1 cellular context compared by ENCODE assay signal in the genomic region with DNA sequence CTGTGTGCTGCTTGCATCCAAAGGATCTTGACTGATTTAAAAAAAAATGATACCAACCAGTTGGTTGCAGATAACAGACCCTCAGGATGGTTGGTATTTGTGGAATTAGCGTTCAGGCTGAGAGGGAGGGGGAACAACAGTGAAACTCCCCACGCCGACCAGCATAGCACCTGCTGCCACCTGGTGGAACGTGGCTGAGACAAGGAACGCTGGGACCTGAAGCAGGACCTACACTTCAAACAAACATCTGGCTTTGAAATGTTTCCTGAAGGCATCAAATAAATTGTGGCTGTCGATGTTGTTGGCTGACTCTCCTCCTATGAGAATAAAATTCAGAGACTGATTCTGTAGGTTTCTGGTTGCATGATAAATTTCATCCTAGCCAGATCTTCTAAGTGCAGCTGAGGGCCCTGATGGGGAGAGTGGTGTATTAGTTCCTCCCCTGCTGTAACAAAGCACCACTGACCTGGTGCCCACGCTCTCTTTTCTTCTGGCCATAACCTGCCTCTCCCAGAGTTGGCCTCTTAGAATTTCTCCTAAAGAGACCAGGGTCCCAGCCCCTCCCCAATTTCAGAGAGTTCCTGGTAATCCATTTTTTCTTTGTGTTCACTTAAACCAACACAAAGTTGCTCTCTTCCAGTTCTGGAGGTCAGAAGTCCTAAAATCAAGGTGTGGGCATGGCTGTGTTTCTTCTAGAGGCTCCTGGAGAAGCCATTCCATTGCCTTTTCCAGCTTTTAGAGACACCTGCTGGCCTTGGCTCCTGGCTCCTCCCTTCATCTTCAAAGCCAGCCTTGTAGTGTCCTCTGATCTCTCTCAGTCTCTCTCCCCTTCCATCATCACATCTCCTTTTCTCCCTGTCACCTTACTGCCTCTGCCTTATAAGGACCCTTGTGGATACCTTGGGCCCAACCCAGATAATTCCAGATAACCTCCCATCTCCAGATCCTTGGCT.
TF ChIP-seq lines count a peak whose summit lies in the region.

No MANE protein-coding gene starts in this region.

TF ChIP-seq in GM23338, 12 proteins besides CTCF, POLR2A, EP300 and RAD21:
- TF ChIP-seq, protein P1, sequence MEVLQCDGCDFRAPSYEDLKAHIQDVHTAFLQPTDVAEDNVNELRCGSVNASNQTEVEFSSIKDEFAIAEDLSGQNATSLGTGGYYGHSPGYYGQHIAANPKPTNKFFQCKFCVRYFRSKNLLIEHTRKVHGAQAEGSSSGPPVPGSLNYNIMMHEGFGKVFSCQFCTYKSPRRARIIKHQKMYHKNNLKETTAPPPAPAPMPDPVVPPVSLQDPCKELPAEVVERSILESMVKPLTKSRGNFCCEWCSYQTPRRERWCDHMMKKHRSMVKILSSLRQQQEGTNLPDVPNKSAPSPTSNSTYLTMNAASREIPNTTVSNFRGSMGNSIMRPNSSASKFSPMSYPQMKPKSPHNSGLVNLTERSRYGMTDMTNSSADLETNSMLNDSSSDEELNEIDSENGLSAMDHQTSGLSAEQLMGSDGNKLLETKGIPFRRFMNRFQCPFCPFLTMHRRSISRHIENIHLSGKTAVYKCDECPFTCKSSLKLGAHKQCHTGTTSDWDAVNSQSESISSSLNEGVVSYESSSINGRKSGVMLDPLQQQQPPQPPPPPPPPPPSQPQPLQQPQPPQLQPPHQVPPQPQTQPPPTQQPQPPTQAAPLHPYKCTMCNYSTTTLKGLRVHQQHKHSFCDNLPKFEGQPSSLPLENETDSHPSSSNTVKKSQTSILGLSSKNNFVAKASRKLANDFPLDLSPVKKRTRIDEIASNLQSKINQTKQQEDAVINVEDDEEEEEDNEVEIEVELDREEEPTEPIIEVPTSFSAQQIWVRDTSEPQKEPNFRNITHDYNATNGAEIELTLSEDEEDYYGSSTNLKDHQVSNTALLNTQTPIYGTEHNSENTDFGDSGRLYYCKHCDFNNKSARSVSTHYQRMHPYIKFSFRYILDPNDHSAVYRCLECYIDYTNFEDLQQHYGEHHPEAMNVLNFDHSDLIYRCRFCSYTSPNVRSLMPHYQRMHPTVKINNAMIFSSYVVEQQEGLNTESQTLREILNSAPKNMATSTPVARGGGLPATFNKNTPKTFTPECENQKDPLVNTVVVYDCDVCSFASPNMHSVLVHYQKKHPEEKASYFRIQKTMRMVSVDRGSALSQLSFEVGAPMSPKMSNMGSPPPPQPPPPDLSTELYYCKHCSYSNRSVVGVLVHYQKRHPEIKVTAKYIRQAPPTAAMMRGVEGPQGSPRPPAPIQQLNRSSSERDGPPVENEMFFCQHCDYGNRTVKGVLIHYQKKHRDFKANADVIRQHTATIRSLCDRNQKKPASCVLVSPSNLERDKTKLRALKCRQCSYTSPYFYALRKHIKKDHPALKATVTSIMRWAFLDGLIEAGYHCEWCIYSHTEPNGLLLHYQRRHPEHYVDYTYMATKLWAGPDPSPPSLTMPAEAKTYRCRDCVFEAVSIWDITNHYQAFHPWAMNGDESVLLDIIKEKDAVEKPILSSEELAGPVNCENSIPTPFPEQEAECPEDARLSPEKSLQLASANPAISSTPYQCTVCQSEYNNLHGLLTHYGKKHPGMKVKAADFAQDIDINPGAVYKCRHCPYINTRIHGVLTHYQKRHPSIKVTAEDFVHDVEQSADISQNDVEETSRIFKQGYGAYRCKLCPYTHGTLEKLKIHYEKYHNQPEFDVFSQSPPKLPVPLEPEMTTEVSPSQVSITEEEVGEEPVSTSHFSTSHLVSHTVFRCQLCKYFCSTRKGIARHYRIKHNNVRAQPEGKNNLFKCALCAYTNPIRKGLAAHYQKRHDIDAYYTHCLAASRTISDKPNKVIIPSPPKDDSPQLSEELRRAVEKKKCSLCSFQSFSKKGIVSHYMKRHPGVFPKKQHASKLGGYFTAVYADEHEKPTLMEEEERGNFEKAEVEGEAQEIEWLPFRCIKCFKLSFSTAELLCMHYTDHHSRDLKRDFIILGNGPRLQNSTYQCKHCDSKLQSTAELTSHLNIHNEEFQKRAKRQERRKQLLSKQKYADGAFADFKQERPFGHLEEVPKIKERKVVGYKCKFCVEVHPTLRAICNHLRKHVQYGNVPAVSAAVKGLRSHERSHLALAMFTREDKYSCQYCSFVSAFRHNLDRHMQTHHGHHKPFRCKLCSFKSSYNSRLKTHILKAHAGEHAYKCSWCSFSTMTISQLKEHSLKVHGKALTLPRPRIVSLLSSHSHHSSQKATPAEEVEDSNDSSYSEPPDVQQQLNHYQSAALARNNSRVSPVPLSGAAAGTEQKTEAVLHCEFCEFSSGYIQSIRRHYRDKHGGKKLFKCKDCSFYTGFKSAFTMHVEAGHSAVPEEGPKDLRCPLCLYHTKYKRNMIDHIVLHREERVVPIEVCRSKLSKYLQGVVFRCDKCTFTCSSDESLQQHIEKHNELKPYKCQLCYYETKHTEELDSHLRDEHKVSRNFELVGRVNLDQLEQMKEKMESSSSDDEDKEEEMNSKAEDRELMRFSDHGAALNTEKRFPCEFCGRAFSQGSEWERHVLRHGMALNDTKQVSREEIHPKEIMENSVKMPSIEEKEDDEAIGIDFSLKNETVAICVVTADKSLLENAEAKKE (CRISPR knock-in tag; IDR thresholded peaks at IDR 0.05), result peak; percentile 8; the same call in 1 of the 2 replicates
- TF ChIP-seq ZNF114 (CRISPR knock-in tag; IDR thresholded peaks at IDR 0.05), result no peak
TF ChIP-seq in GM23338: peak in this region for 1.
